8 cellular contexts compared by ENCODE assay signal in the genomic region with DNA sequence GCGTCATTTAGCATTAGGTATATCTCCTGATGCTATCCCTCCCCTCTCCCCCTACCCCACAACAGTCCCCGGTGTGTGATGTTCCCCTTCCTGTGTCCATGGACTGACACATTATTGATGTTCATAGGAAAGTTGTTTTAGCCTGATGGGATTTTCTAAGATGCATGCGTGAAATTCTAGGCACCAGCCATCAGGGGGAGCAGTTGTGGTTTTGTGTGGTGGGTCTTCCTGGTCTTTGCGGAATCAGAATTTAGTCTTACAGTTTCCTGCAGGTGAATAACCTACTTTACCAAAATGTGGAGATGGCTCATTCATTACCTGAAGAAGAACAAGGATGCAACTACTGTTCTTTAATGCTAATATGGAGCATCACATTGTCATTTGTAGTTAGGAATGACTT.
DNase-seq lines count a peak whose midpoint lies in the region; ATAC-seq and TF ChIP-seq lines count a peak whose summit lies in the region.

No MANE protein-coding gene starts in this region.

- TF ChIP-seq CTCF in BJ (IDR thresholded peaks at IDR 0.05; ENCODE audit: insufficient read depth, low read depth, low read length) (peak; percentile 60), GM10266 (IDR thresholded peaks at IDR 0.05; ENCODE audit: control insufficient read depth, insufficient read depth, low read depth, missing control alignments) (peak; percentile 59), astrocyte of the cerebellum (IDR thresholded peaks at IDR 0.05; ENCODE audit: low read depth, low read length, missing control alignments) (peak; percentile 57), left lung (IDR thresholded peaks at IDR 0.05) (peak; percentile 41 to 54)

- H3K4me3 ChIP-seq in BJ (ENCODE audit: low read depth, low read length) (no peak overlapping the region), astrocyte of the cerebellum (ENCODE audit: low read depth, low read length) (no peak overlapping the region), left lung (no peak overlapping the region)

- in situ Hi-C loops in astrocyte of the cerebellum (cut with HindIII; ENCODE audit: low sequenced_read_pairs), result no loop called here

- peaks cover 7 to 20% of the 10 kb centered on the region in 2 donors for H3K4me1 ChIP-seq in left lung

- H3K27ac ChIP-seq in left lung, result no peak overlapping the region

- peaks cover 0 to under 1% of the 10 kb centered on the region in 2 donors for H3K36me3 Mint-ChIP-seq in stimulated activated naive B cell treated with anti-CD40 and anti-IgM and Interleukin-4, amounts not matched to agents 10 μg/mL and 1 μg/mL and 100 μg/mL, for 72 hours

- no peaks in the 10 kb centered on the region for H3K9me3 Mint-ChIP-seq in stimulated activated naive B cell treated with anti-CD40 and anti-IgM and Interleukin-4, amounts not matched to agents 10 μg/mL and 1 μg/mL and 100 μg/mL, for 72 hours

- CTCF ChIA-PET in BJ (lab: Yijun Ruan, JAX), result interaction anchor here (1.7 kb wide), 1 partner anchor 63 kb away, joined by 3 read pairs; no protein-coding TSS in a partner anchor

- peaks cover 6 to 9% of the 10 kb centered on the region in 2 donors for H3K27me3 Mint-ChIP-seq in stimulated activated naive B cell treated with anti-CD40 and anti-IgM and Interleukin-4, amounts not matched to agents 10 μg/mL and 1 μg/mL and 100 μg/mL, for 72 hours

- DNase-seq in BJ (ENCODE audit: low read depth), result no peak
- DNase-seq in GM10266 (ENCODE audit: extremely low spot score), result peak; percentile 38
- DNase-seq in NCI-H526 treated with DMSO at 0.1 percent for 48 hours (lab: John Stamatoyannopoulos, UW), result peak; percentile 30
- DNase-seq in astrocyte of the cerebellum (ENCODE audit: low read depth), result peak; percentile 27
- no peak for DNase-seq in left lung
- DNase-seq in amygdala (lab: John Stamatoyannopoulos, UW), result no peak
- DNase-seq in NCI-H1436 treated with DMSO at 0.1 percent for 48 hours (lab: John Stamatoyannopoulos, UW), result no peak
- no peak for DNase-seq in stimulated activated naive B cell treated with anti-CD40 and anti-IgM and Interleukin-4, amounts not matched to agents 10 μg/mL and 1 μg/mL and 100 μg/mL, for 72 hours

- H3K4me3 Mint-ChIP-seq in stimulated activated naive B cell treated with anti-CD40 and anti-IgM and Interleukin-4, amounts not matched to agents 10 μg/mL and 1 μg/mL and 100 μg/mL, for 72 hours, result no peak overlapping the region

- no peaks in the 10 kb centered on the region for H3K4me1 Mint-ChIP-seq in stimulated activated naive B cell treated with anti-CD40 and anti-IgM and Interleukin-4, amounts not matched to agents 10 μg/mL and 1 μg/mL and 100 μg/mL, for 72 hours

- intact Hi-C loops in left lung (cut with DNase I), result no loop called here

- peak; percentile 36 for ATAC-seq in left lung
- ATAC-seq in stimulated activated naive B cell treated with anti-CD40 and anti-IgM and Interleukin-4, amounts not matched to agents 10 μg/mL and 1 μg/mL and 100 μg/mL, for 72 hours (replicated peaks), result no peak

- H3K36me3 ChIP-seq in BJ (ENCODE audit: control insufficient read depth, insufficient read depth, low read length) (no peaks in the 10 kb centered on the region; the same call in 1 of the 2 replicates), left lung (no peaks in the 10 kb centered on the region)

- H3K27me3 ChIP-seq in BJ (ENCODE audit: control insufficient read depth, insufficient read depth, low read length) (no peaks in the 10 kb centered on the region), left lung (no peaks in the 10 kb centered on the region)

- POLR2A ChIA-PET in BJ (lab: Charles Lee), result interaction anchor here (1.0 kb wide), 1 partner anchor 158 kb away, joined by 5 read pairs; no protein-coding TSS in a partner anchor

- H3K9me3 ChIP-seq in left lung, result no peaks in the 10 kb centered on the region

- no peak overlapping the region for H3K27ac Mint-ChIP-seq in stimulated activated naive B cell treated with anti-CD40 and anti-IgM and Interleukin-4, amounts not matched to agents 10 μg/mL and 1 μg/mL and 100 μg/mL, for 72 hours

Comparison
In these comparisons a context has a peak if more than half of its experiments do, and no peak if none do; other contexts are left out.
1. DNase-seq: peak in GM10266 (single experiment), NCI-H526 treated with DMSO at 0.1 percent for 48 hours (single experiment) and astrocyte of the cerebellum (single experiment); none in BJ (single experiment), left lung (0 of 2), amygdala (0 of 56), NCI-H1436 treated with DMSO at 0.1 percent for 48 hours (single experiment) and stimulated activated naive B cell treated with anti-CD40 and anti-IgM and Interleukin-4, amounts not matched to agents 10 μg/mL and 1 μg/mL and 100 μg/mL, for 72 hours (single experiment).
2. Peak in every context shown above with its lines, with median percentiles within 50 percentile points of each other: CTCF ChIP-seq.